16 cellular contexts compared by ENCODE assay signal in the genomic region with DNA sequence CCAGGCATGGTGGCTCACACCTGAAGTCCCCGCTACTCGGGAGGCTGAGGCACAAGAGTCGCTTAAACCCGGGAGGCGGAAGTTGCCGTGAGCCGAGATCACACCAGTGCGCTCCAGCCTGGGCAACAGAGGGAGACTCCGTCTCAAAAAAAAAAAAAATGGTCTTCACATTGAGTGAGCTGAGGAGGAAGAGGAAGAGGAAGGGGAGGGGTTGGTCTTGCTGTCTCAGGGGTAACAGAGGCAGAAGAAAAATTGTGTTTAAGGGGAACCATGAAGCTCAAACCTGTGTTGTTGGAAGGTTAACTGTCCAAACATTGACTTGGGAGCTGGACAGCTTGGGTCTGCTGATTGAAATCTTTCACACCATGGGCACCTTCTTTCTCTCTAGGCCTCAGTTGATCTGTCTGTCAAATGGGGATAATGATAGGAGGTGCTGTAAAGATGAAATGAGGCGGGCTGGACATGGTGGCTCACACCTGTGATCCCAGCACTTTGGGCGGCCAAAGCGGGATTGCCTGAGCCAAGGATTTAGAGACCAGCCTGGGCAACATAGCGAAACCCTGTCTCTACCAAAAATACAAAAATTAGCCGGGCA. TPM values are rescaled to one million over a fixed set of nuclear protein-coding genes. Genes with fewer than 3 reads are reported as not detected.
DNase-seq lines count a peak whose midpoint lies in the region; ATAC-seq lines count a peak whose summit lies in the region.
"Had no signal": no experiment of that assay in that cellular context is flagged by ENCODE, and none has a peak within 500 bp of the region (broad histone marks: within the 10 kb centered on the region; RNA-seq: fewer than 3 reads in every experiment).

No MANE protein-coding gene starts in this region.

- H3K36me3 Mint-ChIP-seq in activated naive CD4-positive, alpha-beta T cell treated with anti-CD3 and anti-CD28 coated beads, Interleukin-2, amount 50 U/mL, for 72 hours = peaks cover 0 to 5% of the 10 kb centered on the region in 2 donors
- no peaks in the 10 kb centered on the region for H3K36me3 Mint-ChIP-seq in natural killer cell treated with Interleukin-12 subunit alpha and Interleukin-12 subunit beta and Interleukin-15 and Interleukin-18, amount 100 ng/mL, for 72 hours

- no peaks in the 10 kb centered on the region for H3K27me3 Mint-ChIP-seq in natural killer cell treated with Interleukin-12 subunit alpha and Interleukin-12 subunit beta and Interleukin-15 and Interleukin-18, amount 100 ng/mL, for 72 hours

- peaks cover 14 to 31% of the 10 kb centered on the region in 2 donors for H3K4me1 Mint-ChIP-seq in natural killer cell treated with Interleukin-12 subunit alpha and Interleukin-12 subunit beta and Interleukin-15 and Interleukin-18, amount 100 ng/mL, for 72 hours (ENCODE audit: low read depth in 2 of 2)

- ATAC-seq in right cardiac atrium (no peak), Right ventricle myocardium inferior (no peak), HG03175 (IDR thresholded peaks at IDR 0.05; ENCODE audit: unreplicated experiment) (no peak), HG02610 (IDR thresholded peaks at IDR 0.05; ENCODE audit: unreplicated experiment) (no peak)
- no peak for ATAC-seq in activated naive CD4-positive, alpha-beta T cell treated with anti-CD3 and anti-CD28 coated beads, Interleukin-2, amount 50 U/mL, for 72 hours
- no peak for ATAC-seq in natural killer cell treated with Interleukin-12 subunit alpha and Interleukin-12 subunit beta and Interleukin-15 and Interleukin-18, amount 100 ng/mL, for 72 hours

- H3K27me3 ChIP-seq in right cardiac atrium (ENCODE audit: control insufficient read depth, insufficient read depth) = no peaks in the 10 kb centered on the region
- H3K27me3 ChIP-seq: sigmoid colon had no signal

- no peaks in the 10 kb centered on the region for H3K9me3 ChIP-seq in right cardiac atrium (ENCODE audit: control insufficient read depth, low read length)
- H3K9me3 ChIP-seq: sigmoid colon had no signal

- no peaks in the 10 kb centered on the region for H3K9me3 Mint-ChIP-seq in activated naive CD4-positive, alpha-beta T cell treated with anti-CD3 and anti-CD28 coated beads, Interleukin-2, amount 50 U/mL, for 72 hours
- no peaks in the 10 kb centered on the region for H3K9me3 Mint-ChIP-seq in natural killer cell treated with Interleukin-12 subunit alpha and Interleukin-12 subunit beta and Interleukin-15 and Interleukin-18, amount 100 ng/mL, for 72 hours
- H3K9me3 Mint-ChIP-seq: activated T-helper 1 cell treated with anti-CD3 and anti-CD28 coated beads, Interleukin-12 subunit alpha, Interleukin-12 subunit beta, Interleukin-2, Interleukin-4 antibody, amounts not matched to agents 30 ng/mL and 10 ng/mL and 1 ng/mL, durations not matched to agents 14 hours and 24 hours and 36 hours had no signal

- H3K27ac Mint-ChIP-seq in activated naive CD4-positive, alpha-beta T cell treated with anti-CD3 and anti-CD28 coated beads, Interleukin-2, amount 50 U/mL, for 72 hours = peak overlapping the region; percentile 67 to 95
- H3K27ac Mint-ChIP-seq in natural killer cell treated with Interleukin-12 subunit alpha and Interleukin-12 subunit beta and Interleukin-15 and Interleukin-18, amount 100 ng/mL, for 72 hours = peak overlapping the region; percentile 62 to 82
- H3K27ac Mint-ChIP-seq: activated T-helper 1 cell treated with anti-CD3 and anti-CD28 coated beads, Interleukin-12 subunit alpha, Interleukin-12 subunit beta, Interleukin-2, Interleukin-4 antibody, amounts not matched to agents 30 ng/mL and 10 ng/mL and 1 ng/mL, durations not matched to agents 14 hours and 24 hours and 36 hours; nephron progenitor cell had no signal

- H3K4me1 ChIP-seq in right cardiac atrium (ENCODE audit: control insufficient read depth, insufficient read depth, low read length) = peaks cover 17% of the 10 kb centered on the region
- H3K4me1 ChIP-seq: sigmoid colon had no signal

- peak overlapping the region; percentile 44 for H3K4me3 Mint-ChIP-seq in natural killer cell treated with Interleukin-12 subunit alpha and Interleukin-12 subunit beta and Interleukin-15 and Interleukin-18, amount 100 ng/mL, for 72 hours
- H3K4me3 Mint-ChIP-seq: activated T-helper 1 cell treated with anti-CD3 and anti-CD28 coated beads, Interleukin-12 subunit alpha, Interleukin-12 subunit beta, Interleukin-2, Interleukin-4 antibody, amounts not matched to agents 30 ng/mL and 10 ng/mL and 1 ng/mL, durations not matched to agents 14 hours and 24 hours and 36 hours; nephron progenitor cell had no signal

- no peak for DNase-seq in right cardiac atrium
- no peak for DNase-seq in Right ventricle myocardium inferior (ENCODE audit: missing footprints)
- DNase-seq in activated naive CD4-positive, alpha-beta T cell treated with anti-CD3 and anti-CD28 coated beads, Interleukin-2, amount 50 U/mL, for 72 hours (ENCODE audit: low spot score in 2 of 2) = no peak
- no peak for DNase-seq in natural killer cell treated with Interleukin-12 subunit alpha and Interleukin-12 subunit beta and Interleukin-15 and Interleukin-18, amount 100 ng/mL, for 72 hours (ENCODE audit: low spot score)
- no peak for DNase-seq in NCI-H1417 (lab: John Stamatoyannopoulos, UW)
- no peak for DNase-seq in D341Med (ENCODE audit: low spot score)
- DNase-seq: DMS53; effector CD8-positive, alpha-beta T cell; NCI-H146; NCI-H446 treated with DMSO at 0.1 percent for 48 hours; nephron progenitor cell; sigmoid colon; stimulated activated naive CD4-positive, alpha-beta T cell treated with Interleukin-2 at 50 U/mL for 16 hours had no signal

- peak overlapping the region; percentile 65 for H3K27ac ChIP-seq in right cardiac atrium (ENCODE audit: low read length)
- H3K27ac ChIP-seq: sigmoid colon had no signal

- intact Hi-C loops in right cardiac atrium (cut with DNase I) = no loop called here
- intact Hi-C loops in Right ventricle myocardium inferior (cut with DNase I) = no loop called here

- H3K4me3 ChIP-seq in right cardiac atrium (ENCODE audit: low read length) = no peak overlapping the region
- H3K4me3 ChIP-seq: sigmoid colon had no signal

- WGBS in right cardiac atrium = 78% methylated on average over 14 of the region's 14 CpGs

RNA-seq across cellular contexts. Expression of a gene that starts 9.8 kb away (rescaled TPM):
- total RNA-seq in right cardiac atrium = 100 to 1,000 TPM; 105 to 145 (median 110) TPM
- 70.1 TPM for polyA plus RNA-seq in right cardiac atrium
- total RNA-seq in Right ventricle myocardium inferior = 71.4 TPM
- total RNA-seq in activated naive CD4-positive, alpha-beta T cell treated with anti-CD3 and anti-CD28 coated beads, Interleukin-2, amount 50 U/mL, for 72 hours = 10 to 100 TPM; 81.3 to 92.0 TPM
- 10 to 100 TPM; 63.9 to 67.9 TPM for total RNA-seq in natural killer cell treated with Interleukin-12 subunit alpha and Interleukin-12 subunit beta and Interleukin-15 and Interleukin-18, amount 100 ng/mL, for 72 hours

RNA-seq across cellular contexts. Expression of a gene that starts 28.4 kb away (rescaled TPM):
- not detected for total RNA-seq in right cardiac atrium
- polyA plus RNA-seq in right cardiac atrium = 0.09 TPM
- total RNA-seq in Right ventricle myocardium inferior = not detected
- total RNA-seq in activated naive CD4-positive, alpha-beta T cell treated with anti-CD3 and anti-CD28 coated beads, Interleukin-2, amount 50 U/mL, for 72 hours = not detected
- total RNA-seq in natural killer cell treated with Interleukin-12 subunit alpha and Interleukin-12 subunit beta and Interleukin-15 and Interleukin-18, amount 100 ng/mL, for 72 hours = not detected
- total RNA-seq: activated T-helper 1 cell treated with anti-CD3 and anti-CD28 coated beads, Interleukin-12 subunit alpha, Interleukin-12 subunit beta, Interleukin-2, Interleukin-4 antibody, amounts not matched to agents 30 ng/mL and 10 ng/mL and 1 ng/mL, durations not matched to agents 14 hours and 24 hours and 36 hours had no signal

RNA-seq across cellular contexts. Expression of a gene that starts 38.6 kb away (rescaled TPM):
- total RNA-seq in right cardiac atrium (100 to 1,000 TPM; 119 to 161 (median 141) TPM), Right ventricle myocardium inferior (101 TPM)
- 74.2 TPM for polyA plus RNA-seq in right cardiac atrium
- total RNA-seq in activated naive CD4-positive, alpha-beta T cell treated with anti-CD3 and anti-CD28 coated beads, Interleukin-2, amount 50 U/mL, for 72 hours = 100 to 1,000 TPM; 372 to 377 TPM
- 100 to 1,000 TPM; 298 to 579 TPM for total RNA-seq in natural killer cell treated with Interleukin-12 subunit alpha and Interleukin-12 subunit beta and Interleukin-15 and Interleukin-18, amount 100 ng/mL, for 72 hours

RNA-seq across cellular contexts. Expression of a gene that starts 46.7 kb away (rescaled TPM):
- total RNA-seq in right cardiac atrium (1 to 10 TPM; 6.1 to 7.6 (median 7.0) TPM), Right ventricle myocardium inferior (9.9 TPM)
- polyA plus RNA-seq in right cardiac atrium = 9.4 TPM
- 100 to 1,000 TPM in 1 of 2 donors, 10 to 100 TPM in 1; 43.4 to 248 TPM for total RNA-seq in activated naive CD4-positive, alpha-beta T cell treated with anti-CD3 and anti-CD28 coated beads, Interleukin-2, amount 50 U/mL, for 72 hours
- 10 to 100 TPM; 28.0 to 33.9 TPM for total RNA-seq in natural killer cell treated with Interleukin-12 subunit alpha and Interleukin-12 subunit beta and Interleukin-15 and Interleukin-18, amount 100 ng/mL, for 72 hours

RNA-seq across cellular contexts. Expression of a gene that starts 49.7 kb away (rescaled TPM):
- 10 to 100 TPM; 10.5 to 13.0 (median 12.1) TPM for total RNA-seq in right cardiac atrium
- 9.3 TPM for polyA plus RNA-seq in right cardiac atrium
- total RNA-seq in Right ventricle myocardium inferior = 10.8 TPM
- 10 to 100 TPM; 55.6 to 62.7 TPM for total RNA-seq in activated naive CD4-positive, alpha-beta T cell treated with anti-CD3 and anti-CD28 coated beads, Interleukin-2, amount 50 U/mL, for 72 hours
- total RNA-seq in natural killer cell treated with Interleukin-12 subunit alpha and Interleukin-12 subunit beta and Interleukin-15 and Interleukin-18, amount 100 ng/mL, for 72 hours = 10 to 100 TPM; 50.9 to 89.6 TPM
